ENCODE assay signal across 8 cellular contexts in the genomic region with DNA sequence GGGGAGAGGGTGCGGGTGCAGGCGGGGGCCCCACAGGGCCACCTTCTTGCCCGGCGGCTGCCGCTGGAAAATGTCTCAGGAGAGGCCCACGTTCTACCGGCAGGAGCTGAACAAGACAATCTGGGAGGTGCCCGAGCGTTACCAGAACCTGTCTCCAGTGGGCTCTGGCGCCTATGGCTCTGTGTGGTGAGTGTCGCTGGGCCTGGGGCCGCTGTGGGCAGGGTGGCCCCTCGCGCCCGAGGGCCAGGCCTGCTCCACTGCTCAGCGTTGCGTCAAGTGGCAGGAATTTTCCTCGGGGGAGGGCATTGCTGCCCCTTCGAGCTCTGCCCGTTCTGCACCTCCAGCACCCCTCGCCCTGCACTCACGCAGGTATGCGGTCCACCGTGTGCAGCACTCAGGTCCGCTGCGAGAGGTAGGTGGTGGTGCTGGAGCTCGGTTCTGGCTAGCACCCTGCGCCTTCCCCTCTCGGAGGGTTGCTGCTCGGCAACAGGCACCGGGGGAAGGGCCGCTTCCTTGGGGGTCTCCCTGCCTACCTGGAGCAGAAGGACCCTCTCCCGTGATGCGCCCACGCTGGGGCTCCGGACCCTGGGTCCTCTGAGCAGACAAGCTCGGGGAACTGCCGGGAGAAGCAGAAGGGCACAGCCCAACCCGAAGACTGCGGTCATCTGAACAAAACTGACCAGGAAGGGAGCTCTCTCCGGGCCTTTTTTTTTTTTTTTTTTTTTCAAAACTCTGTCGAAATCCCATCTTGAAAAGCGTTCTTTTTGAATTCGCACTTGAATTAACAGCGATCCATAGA. TPM values are rescaled to one million over a fixed set of nuclear protein-coding genes. Genes with fewer than 3 reads are reported as not detected.
DNase-seq lines count a peak whose midpoint lies in the region; ATAC-seq, FAIRE-seq and TF ChIP-seq lines count a peak whose summit lies in the region.

No MANE protein-coding gene starts in this region.

- no peaks in the 10 kb centered on the region for H3K9me3 ChIP-seq in GM23248 (ENCODE audit: low read depth)
- no peaks in the 10 kb centered on the region for H3K9me3 ChIP-seq in Loucy (ENCODE audit: insufficient read depth, low read depth, low read length)
- H3K9me3 ChIP-seq in endothelial cell of umbilical vein (replicated peaks; ENCODE audit: control insufficient read depth, insufficient read depth, low read length) = no peaks in the 10 kb centered on the region

- no peaks in the 10 kb centered on the region for H3K9me3 Mint-ChIP-seq in activated CD4-positive, alpha-beta memory T cell treated with anti-CD3 and anti-CD28 coated beads, Interleukin-2, amount 10 ng/mL, durations not matched to agents 7 days and 5 days
- H3K9me3 Mint-ChIP-seq in stimulated activated effector memory CD8-positive, alpha-beta T cell treated with anti-CD3 and anti-CD28 coated beads, Interleukin-12 subunit alpha, Interleukin-12 subunit beta, amount 100 ng/mL, for 72 hours = no peaks in the 10 kb centered on the region

- no peaks in the 10 kb centered on the region for H3K9me2 ChIP-seq in GM23248 (ENCODE audit: insufficient read depth)
- H3K9me2 ChIP-seq in Loucy (replicated peaks; ENCODE audit: low read depth, low read length) = no peaks in the 10 kb centered on the region

- H3K4me1 ChIP-seq in GM23248 (ENCODE audit: insufficient read depth) (peaks cover 21% of the 10 kb centered on the region), Loucy (ENCODE audit: insufficient read depth, low read length, poor library complexity, severe bottlenecking) (peaks cover 20% of the 10 kb centered on the region), endothelial cell of umbilical vein (ENCODE audit: control insufficient read depth, extremely low read depth, insufficient read depth, low read length) (peaks cover 21% of the 10 kb centered on the region)

- 1% methylated on average over 39 to 40 of the region's 45 CpGs for WGBS in GM23248 (ENCODE audit: low coverage in 1 of 2, low lambda C conversion rate in 2 of 2, missing lambda C conversion rate in 2 of 2), 2 experiments

- peaks cover 7% of the 10 kb centered on the region; the same call in 1 of the 2 replicates for H4K20me1 ChIP-seq in GM23248 (ENCODE audit: insufficient read depth)
- peaks cover 53% of the 10 kb centered on the region for H4K20me1 ChIP-seq in Loucy (ENCODE audit: insufficient read depth, low read length, poor library complexity, severe bottlenecking)
- peaks cover 4% of the 10 kb centered on the region for H4K20me1 ChIP-seq in endothelial cell of umbilical vein (replicated peaks; ENCODE audit: control insufficient read depth, extremely low read depth, insufficient read depth, low read length)

- H3K27ac ChIP-seq in GM23248 = peak overlapping the region; percentile 83
- H3K27ac ChIP-seq in endothelial cell of umbilical vein (ENCODE audit: insufficient read depth, low read depth, low read length) = peak overlapping the region; percentile 61

- H3K4me2 ChIP-seq in GM23248 (ENCODE audit: unreplicated experiment) (peak overlapping the region; percentile 89), Loucy (ENCODE audit: low read depth, low read length, poor library complexity, severe bottlenecking) (peak overlapping the region; percentile 85), endothelial cell of umbilical vein (ENCODE audit: insufficient read depth, low read length) (peak overlapping the region; percentile 94)

- CTCF ChIA-PET in activated CD4-positive, alpha-beta memory T cell treated with anti-CD3 and anti-CD28 coated beads, Interleukin-2, amount 10 ng/mL, durations not matched to agents 7 days and 5 days (lab: Charles Lee) = interaction anchor here (0.7 to 7.0 kb wide), 31 partner anchors 10 to 1139 kb away, joined by 3 to 142 read pairs (median 4); partner anchors contain the start of gene ANKS1A
- CTCF ChIA-PET in endothelial cell of umbilical vein (lab: Charles Lee) = interaction anchor here (0.7 to 5.6 kb wide), 28 partner anchors 10 to 568 kb away, joined by 3 to 155 read pairs (median 4); no protein-coding TSS in a partner anchor

- peak overlapping the region; percentile 83 for H3K4me3 Mint-ChIP-seq in activated CD4-positive, alpha-beta memory T cell treated with anti-CD3 and anti-CD28 coated beads, Interleukin-2, amount 10 ng/mL, durations not matched to agents 7 days and 5 days
- H3K4me3 Mint-ChIP-seq in stimulated activated effector memory CD8-positive, alpha-beta T cell treated with anti-CD3 and anti-CD28 coated beads, Interleukin-12 subunit alpha, Interleukin-12 subunit beta, amount 100 ng/mL, for 72 hours = peak overlapping the region; percentile 84

- H3K79me2 ChIP-seq in GM23248 (ENCODE audit: insufficient read depth) (peaks cover 53% of the 10 kb centered on the region), Loucy (ENCODE audit: insufficient read depth, low read length) (peaks cover 57% of the 10 kb centered on the region), endothelial cell of umbilical vein (ENCODE audit: control insufficient read depth, insufficient read depth, low read length) (peaks cover 53% of the 10 kb centered on the region)

- peak overlapping the region; percentile 84 for H3K27ac Mint-ChIP-seq in activated CD4-positive, alpha-beta memory T cell treated with anti-CD3 and anti-CD28 coated beads, Interleukin-2, amount 10 ng/mL, durations not matched to agents 7 days and 5 days
- H3K27ac Mint-ChIP-seq in stimulated activated effector memory CD8-positive, alpha-beta T cell treated with anti-CD3 and anti-CD28 coated beads, Interleukin-12 subunit alpha, Interleukin-12 subunit beta, amount 100 ng/mL, for 72 hours = peak overlapping the region; percentile 91

- DNase-seq in ELF-1 (ENCODE audit: low read depth, low spot score) = peak; percentile 63
- peak; percentile 60 for DNase-seq in GM23248
- peak; percentile 48 for DNase-seq in activated CD4-positive, alpha-beta memory T cell treated with anti-CD3 and anti-CD28 coated beads, Interleukin-2, amount 10 ng/mL, durations not matched to agents 7 days and 5 days
- DNase-seq in endothelial cell of umbilical vein (ENCODE audit: low read depth, low spot score) = peak; percentile 38
- DNase-seq in mucosa of gallbladder (ENCODE audit: low spot score) = peak; percentile 25
- DNase-seq in stimulated activated effector memory CD8-positive, alpha-beta T cell treated with anti-CD3 and anti-CD28 coated beads, Interleukin-12 subunit alpha, Interleukin-12 subunit beta, amount 100 ng/mL, for 72 hours (ENCODE audit: low spot score in 2 of 2) = peak; percentile 9 to 79
- DNase-seq in AG08395 (ENCODE audit: low spot score) = no peak

- H2AFZ ChIP-seq in GM23248 = peak overlapping the region; percentile 85
- H2AFZ ChIP-seq in Loucy (ENCODE audit: low read length) = no peak overlapping the region
- H2AFZ ChIP-seq in endothelial cell of umbilical vein (ENCODE audit: low read depth, low read length) = peak overlapping the region; percentile 57

- ATAC-seq in stimulated activated effector memory CD8-positive, alpha-beta T cell treated with anti-CD3 and anti-CD28 coated beads, Interleukin-12 subunit alpha, Interleukin-12 subunit beta, amount 100 ng/mL, for 72 hours = peak; percentile 48

- TF ChIP-seq CTCF in Loucy (conservative IDR thresholded peaks at IDR 0.05; ENCODE audit: low read length) = no peak
- no peak for TF ChIP-seq CTCF in endothelial cell of umbilical vein (IDR thresholded peaks at IDR 0.05; ENCODE audit: extremely low read depth in 1 of 2, insufficient read depth in 1 of 2, low read depth in 1 of 2, low read length in 2 of 2)

- H3K36me3 Mint-ChIP-seq in activated CD4-positive, alpha-beta memory T cell treated with anti-CD3 and anti-CD28 coated beads, Interleukin-2, amount 10 ng/mL, durations not matched to agents 7 days and 5 days (ENCODE audit: low read depth) = peaks cover 26% of the 10 kb centered on the region
- H3K36me3 Mint-ChIP-seq in stimulated activated effector memory CD8-positive, alpha-beta T cell treated with anti-CD3 and anti-CD28 coated beads, Interleukin-12 subunit alpha, Interleukin-12 subunit beta, amount 100 ng/mL, for 72 hours = peaks cover 28% of the 10 kb centered on the region

- no peak for FAIRE-seq in endothelial cell of umbilical vein (lab: Jason Lieb, UNC)

- POLR2A ChIA-PET in activated CD4-positive, alpha-beta memory T cell treated with anti-CD3 and anti-CD28 coated beads, Interleukin-2, amount 10 ng/mL, durations not matched to agents 7 days and 5 days (lab: Charles Lee) = interaction anchor here (0.6 to 4.8 kb wide), 50 partner anchors 10 to 1371 kb away, joined by 3 to 95 read pairs (median 5); partner anchors contain the start of genes ANKS1A, BRPF3, MAPK13 and SRPK1
- POLR2A ChIA-PET in endothelial cell of umbilical vein (lab: Charles Lee) = interaction anchor here (0.7 to 1.2 kb wide), 6 partner anchors 14 to 992 kb away, joined by 3 to 10 read pairs (median 4); no protein-coding TSS in a partner anchor

- no peaks in the 10 kb centered on the region for H3K9me1 ChIP-seq in endothelial cell of umbilical vein (replicated peaks; ENCODE audit: control insufficient read depth, extremely low read depth, insufficient read depth, low read length)

- H3K4me1 Mint-ChIP-seq in activated CD4-positive, alpha-beta memory T cell treated with anti-CD3 and anti-CD28 coated beads, Interleukin-2, amount 10 ng/mL, durations not matched to agents 7 days and 5 days = peaks cover 42% of the 10 kb centered on the region
- H3K4me1 Mint-ChIP-seq in stimulated activated effector memory CD8-positive, alpha-beta T cell treated with anti-CD3 and anti-CD28 coated beads, Interleukin-12 subunit alpha, Interleukin-12 subunit beta, amount 100 ng/mL, for 72 hours = peaks cover 23% of the 10 kb centered on the region

- dilution Hi-C loops in endothelial cell of umbilical vein (cut with MboI; ENCODE audit: extremely low pct_ligation_motif_present, low sequenced_read_pairs) = no loop called here

- H3F3A ChIP-seq in GM23248 (ENCODE audit: insufficient read depth) (peaks cover 37% of the 10 kb centered on the region), Loucy (ENCODE audit: low read depth) (peaks cover 10% of the 10 kb centered on the region)

- H3K36me3 ChIP-seq in GM23248 (ENCODE audit: low read depth) (no peaks in the 10 kb centered on the region), Loucy (ENCODE audit: insufficient read depth, low read length) (no peaks in the 10 kb centered on the region), endothelial cell of umbilical vein (ENCODE audit: control insufficient read depth in 2 of 2, extremely low read depth in 1 of 2, insufficient read depth in 2 of 2, low read length in 2 of 2) (no peaks in the 10 kb centered on the region)

- intact Hi-C loops in endothelial cell of umbilical vein (cut with micrococcal nuclease) = no loop called here

- H3K9ac ChIP-seq in GM23248 (peak overlapping the region; percentile 87), Loucy (ENCODE audit: low read depth, low read length, poor library complexity, severe bottlenecking) (peak overlapping the region; percentile 100), endothelial cell of umbilical vein (replicated peaks; ENCODE audit: extremely low read depth, insufficient read depth, low read length) (peak overlapping the region; percentile 81)

- BruUV-seq in endothelial cell of umbilical vein (replicated peaks; lab: Mats Ljungman, UMichigan) = TSS peak; percentile 85

- H3K27me3 ChIP-seq in GM23248 (replicated peaks; ENCODE audit: insufficient read depth) = no peaks in the 10 kb centered on the region
- peaks cover 9% of the 10 kb centered on the region for H3K27me3 ChIP-seq in Loucy (ENCODE audit: insufficient read depth, low read length, poor library complexity, severe bottlenecking)
- H3K27me3 ChIP-seq in endothelial cell of umbilical vein (ENCODE audit: control insufficient read depth in 2 of 2, insufficient read depth in 2 of 2, low read length in 2 of 2) = no peaks in the 10 kb centered on the region

- peaks cover 24% of the 10 kb centered on the region for H3K27me3 Mint-ChIP-seq in activated CD4-positive, alpha-beta memory T cell treated with anti-CD3 and anti-CD28 coated beads, Interleukin-2, amount 10 ng/mL, durations not matched to agents 7 days and 5 days

- in situ Hi-C loops in GM23248 (cut with MboI) = no loop called here

- TF ChIP-seq POLR2A in endothelial cell of umbilical vein (IDR thresholded peaks at IDR 0.05; ENCODE audit: low read depth, low read length) = no peak

- H3K4me3 ChIP-seq in GM23248 (peak overlapping the region; percentile 78), Loucy (ENCODE audit: low read length, poor library complexity, severe bottlenecking) (peak overlapping the region; percentile 85), endothelial cell of umbilical vein (replicated peaks in 1 of 3; ENCODE audit: insufficient read depth in 1 of 3, low read depth in 1 of 3, low read length in 3 of 3) (peak overlapping the region; percentile 71 to 96 (median 96))

RNA-seq across cellular contexts. Expression of gene MAPK14, which starts 0.7 kb away (rescaled TPM):
- 45.0 and 75.2 TPM in 2 replicates for total RNA-seq in GM23248 (2014; rRNA removed; shearing (Covaris generic))
- 26.8 and 27.0 TPM in 2 replicates for polyA plus RNA-seq in GM23248 (2016; fragmentation: Nextera tagmentation; extraction: Ambion mirVana)
- total RNA-seq in activated CD4-positive, alpha-beta memory T cell treated with anti-CD3 and anti-CD28 coated beads, Interleukin-2, amount 10 ng/mL, durations not matched to agents 7 days and 5 days = 10 to 100 TPM; 71.4 to 72.2 TPM
- 50.6 and 54.1 TPM in 2 replicates for total RNA-seq in endothelial cell of umbilical vein
- 26.6 and 33.3 TPM in 2 replicates for polyA plus RNA-seq in endothelial cell of umbilical vein
- 27.6 and 28.3 TPM in 2 replicates for polyA plus RNA-seq in endothelial cell of umbilical vein (2011; cell fraction: cytosol; rRNA removed)
- polyA plus RNA-seq in endothelial cell of umbilical vein (2011; cell fraction: nucleus; rRNA removed) = 89.0 and 116 TPM in 2 replicates
- polyA plus RNA-seq in endothelial cell of umbilical vein (2012) = 38.0 and 46.2 TPM in 2 replicates
- polyA minus RNA-seq in endothelial cell of umbilical vein = 81.3 and 87.7 TPM in 2 replicates
- 45.7 TPM for polyA minus RNA-seq in endothelial cell of umbilical vein (2011; cell fraction: cytosol; rRNA and poly(A)+ RNA removed)
- polyA minus RNA-seq in endothelial cell of umbilical vein (2011; cell fraction: nucleus; rRNA and poly(A)+ RNA removed) = 122 and 189 TPM in 2 replicates
- 62.7 TPM for total RNA-seq in mucosa of gallbladder

RNA-seq across cellular contexts. Expression of gene SLC26A8, which starts 3.8 kb away (rescaled TPM):
- not detected in 2 replicates for total RNA-seq in GM23248 (2014; rRNA removed; shearing (Covaris generic))
- not detected in 2 replicates for polyA plus RNA-seq in GM23248 (2016; fragmentation: Nextera tagmentation; extraction: Ambion mirVana)
- not detected for total RNA-seq in activated CD4-positive, alpha-beta memory T cell treated with anti-CD3 and anti-CD28 coated beads, Interleukin-2, amount 10 ng/mL, durations not matched to agents 7 days and 5 days
- total RNA-seq in endothelial cell of umbilical vein = not detected in 2 replicates
- polyA plus RNA-seq in endothelial cell of umbilical vein = 0.01 and 0.08 TPM in 2 replicates
- 0.03 TPM in 1 of 2 replicates, not detected in the other for polyA plus RNA-seq in endothelial cell of umbilical vein (2011; cell fraction: cytosol; rRNA removed)
- 0.06 and 0.07 TPM in 2 replicates for polyA plus RNA-seq in endothelial cell of umbilical vein (2011; cell fraction: nucleus; rRNA removed)
- 0.04 TPM in 1 of 2 replicates, not detected in the other for polyA plus RNA-seq in endothelial cell of umbilical vein (2012)
- not detected in 2 replicates for polyA minus RNA-seq in endothelial cell of umbilical vein
- polyA minus RNA-seq in endothelial cell of umbilical vein (2011; cell fraction: cytosol; rRNA and poly(A)+ RNA removed) = not detected
- 0.19 TPM in 1 of 2 replicates, not detected in the other for polyA minus RNA-seq in endothelial cell of umbilical vein (2011; cell fraction: nucleus; rRNA and poly(A)+ RNA removed)
- not detected for total RNA-seq in mucosa of gallbladder
